Comparison of ENCODE assay signal across 32 cellular contexts in the genomic region with DNA sequence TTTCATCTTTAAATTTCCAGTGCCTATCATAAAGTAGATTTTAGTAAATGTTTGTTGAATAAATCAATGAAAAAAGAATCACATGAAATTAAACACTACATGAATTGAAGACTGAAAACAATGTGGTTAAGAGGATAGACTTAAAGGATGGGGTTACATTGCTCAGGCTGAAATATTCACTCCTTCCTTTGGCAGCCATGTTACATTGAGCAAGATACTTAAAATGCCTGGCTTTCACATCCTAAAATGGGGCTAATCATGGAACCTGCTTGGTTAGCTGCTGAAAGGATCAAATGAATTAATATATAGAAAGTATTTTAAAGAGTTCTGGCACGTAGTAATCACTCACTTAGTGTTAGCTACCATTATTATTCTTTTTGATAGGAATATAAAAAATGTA.
"Had no signal": no experiment of that assay in that cellular context is flagged by ENCODE, and none has a peak within 500 bp of the region (broad histone marks: within the 10 kb centered on the region; RNA-seq: fewer than 3 reads in every experiment).

No MANE protein-coding gene starts in this region.

- ATAC-seq: activated CD4-positive, CD25-positive, alpha-beta regulatory T cell treated with anti-CD3 and anti-CD28 coated beads, Interleukin-2, amount 50 U/mL, for 24 hours; activated CD8-positive, alpha-beta memory T cell treated with anti-CD3 and anti-CD28 coated beads, Interleukin-2, amount 10 ng/mL, durations not matched to agents 7 days and 5 days; activated CD8-positive, alpha-beta T cell treated with anti-CD3 and anti-CD28 coated beads, Interleukin-2, amount 10 ng/mL, durations not matched to agents 7 days and 5 days; activated naive CD8-positive, alpha-beta T cell treated with anti-CD3 and anti-CD28 coated beads, Interleukin-2, amount 50 U/mL, for 24 hours; WTC11 had no signal

- H3K27me3 Mint-ChIP-seq: activated CD4-positive, alpha-beta memory T cell treated with anti-CD3 and anti-CD28 coated beads, Interleukin-2, amount 10 ng/mL, durations not matched to agents 7 days and 5 days; activated CD4-positive, alpha-beta T cell treated with anti-CD3 and anti-CD28 coated beads, Interleukin-2, amount 10 ng/mL, durations not matched to agents 7 days and 5 days; activated CD8-positive, alpha-beta memory T cell treated with anti-CD3 and anti-CD28 coated beads, Interleukin-2, amount 10 ng/mL, durations not matched to agents 7 days and 5 days; activated naive CD4-positive, alpha-beta T cell treated with anti-CD3 and anti-CD28 coated beads, Interleukin-2, amount 10 ng/mL, durations not matched to agents 7 days and 5 days; activated naive CD4-positive, alpha-beta T cell treated with anti-CD3 and anti-CD28 coated beads, Interleukin-2, amount 50 U/mL, for 24 hours; activated naive CD8-positive, alpha-beta T cell; activated naive CD8-positive, alpha-beta T cell treated with anti-CD3 and anti-CD28 coated beads, Interleukin-2, amount 10 ng/mL, durations not matched to agents 7 days and 5 days; activated naive CD8-positive, alpha-beta T cell treated with anti-CD3 and anti-CD28 coated beads, Interleukin-2, amount 50 U/mL, for 24 hours; activated T-cell treated with anti-CD3 and anti-CD28 coated beads, Interleukin-2, amount 50 U/mL, for 24 hours had no signal

- H3K4me3 Mint-ChIP-seq: activated CD4-positive, alpha-beta memory T cell treated with anti-CD3 and anti-CD28 coated beads, Interleukin-2, amount 10 ng/mL, durations not matched to agents 7 days and 5 days; activated CD4-positive, alpha-beta T cell treated with anti-CD3 and anti-CD28 coated beads, Interleukin-2, amount 10 ng/mL, durations not matched to agents 7 days and 5 days; activated CD8-positive, alpha-beta memory T cell treated with anti-CD3 and anti-CD28 coated beads, Interleukin-2, amount 10 ng/mL, durations not matched to agents 7 days and 5 days; activated CD8-positive, alpha-beta T cell treated with anti-CD3 and anti-CD28 coated beads, Interleukin-2, amount 10 ng/mL, durations not matched to agents 7 days and 5 days; activated naive CD4-positive, alpha-beta T cell treated with anti-CD3 and anti-CD28 coated beads, Interleukin-2, amount 10 ng/mL, durations not matched to agents 7 days and 5 days; activated naive CD4-positive, alpha-beta T cell treated with anti-CD3 and anti-CD28 coated beads, Interleukin-2, amount 50 U/mL, for 24 hours; activated naive CD8-positive, alpha-beta T cell; activated naive CD8-positive, alpha-beta T cell treated with anti-CD3 and anti-CD28 coated beads, Interleukin-2, amount 10 ng/mL, durations not matched to agents 7 days and 5 days; activated naive CD8-positive, alpha-beta T cell treated with anti-CD3 and anti-CD28 coated beads, Interleukin-2, amount 50 U/mL, for 24 hours; activated T-cell treated with anti-CD3 and anti-CD28 coated beads, Interleukin-2, amount 50 U/mL, for 24 hours; brain; T-helper 1 cell treated with Interleukin-12 subunit alpha and Interleukin-12 subunit beta and Interleukin-4 antibody, amounts not matched to agents 30 μg/mL and 1 μg/mL, for 36 hours; T-helper 2 cell treated with Interferon-gamma antibody and Interleukin-4, amounts not matched to agents 5 μg/mL and 100 μg/mL, for 36 hours; WTC11 had no signal

- H3K4me3 ChIP-seq: ascending aorta, cardiac muscle cell had no signal

- DNase-seq: activated CD4-positive, alpha-beta memory T cell treated with anti-CD3 and anti-CD28 coated beads, Interleukin-2, amount 10 ng/mL, durations not matched to agents 7 days and 5 days; activated CD4-positive, alpha-beta T cell treated with anti-CD3 and anti-CD28 coated beads for 1 hour; activated CD4-positive, alpha-beta T cell treated with anti-CD3 and anti-CD28 coated beads for 4 hours; activated CD4-positive, alpha-beta T cell treated with anti-CD3 and anti-CD28 coated beads, Interleukin-2, amount 10 ng/mL, durations not matched to agents 7 days and 5 days; activated CD4-positive, alpha-beta T cell treated with anti-CD3 and anti-CD28 coated beads, Interleukin-2, amount 50 U/mL, for 48 hours; activated CD4-positive, CD25-positive, alpha-beta regulatory T cell; activated CD8-positive, alpha-beta memory T cell treated with anti-CD3 and anti-CD28 coated beads for 24 hours; activated CD8-positive, alpha-beta memory T cell treated with anti-CD3 and anti-CD28 coated beads, Interleukin-2, amount 10 ng/mL, durations not matched to agents 7 days and 5 days; activated CD8-positive, alpha-beta memory T cell treated with anti-CD3 and anti-CD28 coated beads, Interleukin-2, amount 50 U/mL, for 48 hours; activated CD8-positive, alpha-beta T cell treated with anti-CD3 and anti-CD28 coated beads, Interleukin-2, amount 10 ng/mL, durations not matched to agents 7 days and 5 days; activated effector memory CD4-positive, alpha-beta T cell treated with Interleukin-2 at 50 U/mL for 16 hours; activated gamma-delta T cell; activated naive CD4-positive, alpha-beta T cell treated with anti-CD3 and anti-CD28 coated beads, Interleukin-2, amount 10 ng/mL, durations not matched to agents 7 days and 5 days; activated naive CD4-positive, alpha-beta T cell treated with Interleukin-2 at 50 U/mL for 16 hours; activated naive CD8-positive, alpha-beta T cell treated with anti-CD3 and anti-CD28 coated beads, Interleukin-2, amount 10 ng/mL, durations not matched to agents 7 days and 5 days; activated naive CD8-positive, alpha-beta T cell treated with anti-CD3 and anti-CD28 coated beads, Interleukin-2, amount 50 U/mL, for 24 hours; activated T-cell treated with anti-CD3 and anti-CD28 coated beads, Interleukin-2, amount 50 U/mL, for 24 hours; activated T-cell treated with anti-CD3 and anti-CD28 coated beads, Interleukin-2, amount 50 U/mL, for 48 hours; T-helper 1 cell; T-helper 2 cell; T-helper 9 cell; WERI-Rb-1 had no signal

- H3K9me3 Mint-ChIP-seq: activated naive CD4-positive, alpha-beta T cell treated with anti-CD3 and anti-CD28 coated beads, Interleukin-2, amount 50 U/mL, for 24 hours had no signal

- H3K4me1 ChIP-seq: ascending aorta had no signal

- H3K9me3 ChIP-seq: ascending aorta had no signal

- H3K27ac Mint-ChIP-seq: activated CD4-positive, alpha-beta memory T cell treated with anti-CD3 and anti-CD28 coated beads, Interleukin-2, amount 10 ng/mL, durations not matched to agents 7 days and 5 days; activated CD4-positive, alpha-beta T cell treated with anti-CD3 and anti-CD28 coated beads, Interleukin-2, amount 10 ng/mL, durations not matched to agents 7 days and 5 days; activated CD8-positive, alpha-beta memory T cell treated with anti-CD3 and anti-CD28 coated beads, Interleukin-2, amount 10 ng/mL, durations not matched to agents 7 days and 5 days; activated CD8-positive, alpha-beta T cell treated with anti-CD3 and anti-CD28 coated beads, Interleukin-2, amount 10 ng/mL, durations not matched to agents 7 days and 5 days; activated naive CD4-positive, alpha-beta T cell treated with anti-CD3 and anti-CD28 coated beads, Interleukin-2, amount 10 ng/mL, durations not matched to agents 7 days and 5 days; activated naive CD4-positive, alpha-beta T cell treated with anti-CD3 and anti-CD28 coated beads, Interleukin-2, amount 50 U/mL, for 24 hours; activated naive CD8-positive, alpha-beta T cell treated with anti-CD3 and anti-CD28 coated beads, Interleukin-2, amount 10 ng/mL, durations not matched to agents 7 days and 5 days; activated naive CD8-positive, alpha-beta T cell treated with anti-CD3 and anti-CD28 coated beads, Interleukin-2, amount 50 U/mL, for 24 hours; activated T-cell treated with anti-CD3 and anti-CD28 coated beads, Interleukin-2, amount 50 U/mL, for 24 hours; activated T-helper 2 cell treated with anti-CD3 and anti-CD28 coated beads, Interferon-gamma antibody, Interleukin-2, Interleukin-4, amounts not matched to agents 10 μg/mL and 5 μg/mL and 100 μg/mL, durations not matched to agents 14 hours and 24 hours and 36 hours; brain; T-helper 1 cell treated with Interleukin-12 subunit alpha and Interleukin-12 subunit beta and Interleukin-4 antibody, amounts not matched to agents 30 μg/mL and 1 μg/mL, for 36 hours; T-helper 2 cell treated with Interferon-gamma antibody and Interleukin-4, amounts not matched to agents 5 μg/mL and 100 μg/mL, for 36 hours; WTC11 had no signal

- H3K27me3 ChIP-seq: ascending aorta, cardiac muscle cell had no signal

- H3K36me3 ChIP-seq: ascending aorta, cardiac muscle cell, WERI-Rb-1 had no signal
